In genomic region chr4:152992027-152992426, GRCh38 we compare ENCODE assay signal across 1 cellular context.
TF ChIP-seq lines count a peak whose summit lies in the region.

No MANE protein-coding gene starts in this region.

TF ChIP-seq in GM12878, 131 proteins besides CTCF, POLR2A, EP300 and RAD21:
- no peak for TF ChIP-seq POLR2AphosphoS2 (IDR thresholded peaks at IDR 0.05; ENCODE audit: low read depth, low read length)
- TF ChIP-seq ATF7 (IDR thresholded peaks at IDR 0.05; ENCODE audit: low read depth): peak; percentile 50
